ENCODE assay signal across 28 cellular contexts in genomic region chr6:139422105-139423036, GRCh38. TPM values are rescaled to one million over a fixed set of nuclear protein-coding genes. Genes with fewer than 3 reads are reported as not detected.
DNase-seq lines count a peak whose midpoint lies in the region; ATAC-seq, FAIRE-seq and TF ChIP-seq lines count a peak whose summit lies in the region.
"Had no signal": no experiment of that assay in that cellular context is flagged by ENCODE, and none has a peak within 500 bp of the region (broad histone marks: within the 10 kb centered on the region; RNA-seq: fewer than 3 reads in every experiment).

No MANE protein-coding gene starts in this region.

- no peak overlapping the region for H4K5ac ChIP-seq in H1 (ENCODE audit: insufficient read length, low read depth, low read length)

- no peak overlapping the region for H3K9ac ChIP-seq in H1 (replicated peaks in 1 of 4; ENCODE audit: extremely low read depth in 1 of 4, low read depth in 3 of 4, low read length in 3 of 4)

- H3K4me1 ChIP-seq in H1 (replicated peaks in 1 of 4; ENCODE audit: control insufficient read depth in 3 of 4, insufficient read depth in 4 of 4, low read length in 3 of 4) (peaks cover 0 to 3% (median 0%) of the 10 kb centered on the region in 4 experiments; a peak in 1 of 7 replicates), small intestine (ENCODE audit: control insufficient read depth in 2 of 2, insufficient read depth in 1 of 2, low read depth in 1 of 2, low read length in 1 of 2) (no peaks in the 10 kb centered on the region), hepatocyte (ENCODE audit: insufficient read depth) (no peaks in the 10 kb centered on the region)
- H3K4me1 ChIP-seq: tibial artery had no signal

- H2BK120ac ChIP-seq in H1 (replicated peaks; ENCODE audit: low read depth, low read length) = no peak overlapping the region

- POLR2A ChIA-PET in H1 (lab: Charles Lee; ENCODE audit: partially characterized antibody) = interaction anchor here (0.8 kb wide), 1 partner anchor 18 kb away, joined by 3 read pairs; no protein-coding TSS in a partner anchor

- H3K79me2 ChIP-seq in H1 (ENCODE audit: control insufficient read depth in 1 of 2, insufficient read depth in 2 of 2, low read length in 2 of 2) (no peaks in the 10 kb centered on the region), hepatocyte (no peaks in the 10 kb centered on the region)

- no peak overlapping the region; the same call in 1 of the 2 replicates for H2AK5ac ChIP-seq in H1 (ENCODE audit: low read depth, low read length)

- no peak overlapping the region for H3K23ac ChIP-seq in H1 (ENCODE audit: insufficient read length)

- TF ChIP-seq CTCF in H1 (IDR thresholded peaks at IDR 0.05; ENCODE audit: control extremely low read depth in 1 of 3, insufficient read depth in 1 of 3, low read depth in 1 of 3, low read length in 3 of 3) = no peak
- no peak for TF ChIP-seq CTCF in hepatocyte (IDR thresholded peaks at IDR 0.05; ENCODE audit: poor library complexity)

- no peaks in the 10 kb centered on the region for H3K9me2 ChIP-seq in hepatocyte (replicated peaks; ENCODE audit: insufficient read depth)

- DNase-seq in Kasumi-1 (lab: John Stamatoyannopoulos, UW) (peak; percentile 15 to 39), RPMI8226 (peak; percentile 16), H1 (ENCODE audit: low read depth in 1 of 2, low spot score in 2 of 2) (no peak), small intestine (peak; percentile 25), hepatocyte (ENCODE audit: low spot score) (no peak), erythroblast (lab: John Stamatoyannopoulos, UW) (no peak)
- DNase-seq: activated CD4-positive, alpha-beta T cell treated with anti-CD3 and anti-CD28 coated beads, Interleukin-2, amount 50 U/mL, for 4 hours; activated CD4-positive, CD25-positive, alpha-beta regulatory T cell; activated naive CD4-positive, alpha-beta T cell; activated T-cell treated with anti-CD3 and anti-CD28 coated beads, Interleukin-2, amount 50 U/mL, for 72 hours; C1 segment of cervical spinal cord; cerebellar nuclear complex; DMS79; GDM1; islet precursor cell; Karpas-422; natural killer cell; NCI-H1092 treated with DMSO at 0.1 percent for 48 hours; NCI-H187 treated with DMSO at 0.1 percent for 48 hours; NCI-H526; occipital lobe; retina; stimulated activated CD4-positive, alpha-beta T cell treated with anti-CD3 and anti-CD28 coated beads, Interleukin-2, amount 100 ng/mL, for 24 hours; tibial artery had no signal

- H3K14ac ChIP-seq in H1 (ENCODE audit: insufficient read length) = no peak overlapping the region

- H4K91ac ChIP-seq in H1 (replicated peaks; ENCODE audit: insufficient read length, low read length) = no peak overlapping the region

- TF ChIP-seq RAD21 in H1 (IDR thresholded peaks at IDR 0.05 in 1 of 2, conservative IDR thresholded peaks at IDR 0.05 in 1 of 2; ENCODE audit: low read depth in 2 of 2, low read length in 2 of 2) = no peak

- ATAC-seq in HG02973 (IDR thresholded peaks at IDR 0.05; ENCODE audit: unreplicated experiment) = no peak
- ATAC-seq: activated T-cell treated with anti-CD3 and anti-CD28 coated beads, Interleukin-2, amount 50 U/mL, for 72 hours; HCT116; natural killer cell had no signal

- H3K27me3 ChIP-seq in H1 (replicated peaks in 1 of 4; ENCODE audit: control insufficient read depth in 3 of 4, extremely low read depth in 1 of 4, insufficient read depth in 3 of 4, low read length in 3 of 4) = no peaks in the 10 kb centered on the region
- no peaks in the 10 kb centered on the region for H3K27me3 ChIP-seq in small intestine (ENCODE audit: control insufficient read depth in 2 of 2, insufficient read depth in 2 of 2, low read length in 2 of 2)
- H3K27me3 ChIP-seq in hepatocyte = no peaks in the 10 kb centered on the region
- H3K27me3 ChIP-seq: tibial artery had no signal

- H2AFZ ChIP-seq in H1 (ENCODE audit: low read length) (no peak overlapping the region), hepatocyte (no peak overlapping the region)

- H3K4me3 ChIP-seq in H1 (ENCODE audit: extremely low read depth in 1 of 4, insufficient read depth in 2 of 4, low read depth in 3 of 4, low read length in 4 of 4) (no peak overlapping the region), small intestine (ENCODE audit: low read depth in 1 of 2, low read length in 2 of 2) (no peak overlapping the region), hepatocyte (no peak overlapping the region)
- H3K4me3 ChIP-seq: SK-N-MC, skin epidermis, tibial artery had no signal

- no peak for TF ChIP-seq EP300 in H1 (IDR thresholded peaks at IDR 0.05; ENCODE audit: borderline replicate concordance in 1 of 2, low read depth in 2 of 2, low read length in 2 of 2)

- H4K8ac ChIP-seq in H1 (ENCODE audit: extremely low read depth, insufficient read depth, low read length) = no peak overlapping the region

- H3K27ac ChIP-seq in H1 (ENCODE audit: low read depth, low read length) = no peak overlapping the region
- H3K27ac ChIP-seq in small intestine (ENCODE audit: low read depth in 1 of 2, low read length in 1 of 2) = no peak overlapping the region
- H3K27ac ChIP-seq in hepatocyte = no peak overlapping the region
- H3K27ac ChIP-seq: SK-N-MC, skin epidermis, tibial artery had no signal

- H4K20me1 ChIP-seq in H1 (replicated peaks in 1 of 2; ENCODE audit: control insufficient read depth in 1 of 2, insufficient read depth in 2 of 2, low read length in 2 of 2) = no peaks in the 10 kb centered on the region
- no peaks in the 10 kb centered on the region for H4K20me1 ChIP-seq in hepatocyte (ENCODE audit: insufficient read depth, poor library complexity, severe bottlenecking)

- TF ChIP-seq POLR2A in H1 (IDR thresholded peaks at IDR 0.05; ENCODE audit: control extremely low read depth in 1 of 2, low read depth in 2 of 2, low read length in 2 of 2) = no peak
- TF ChIP-seq POLR2A in erythroblast (IDR thresholded peaks at IDR 0.05; ENCODE audit: low read length) = no peak

- no peaks in the 10 kb centered on the region for H3K79me1 ChIP-seq in H1 (ENCODE audit: low read depth, low read length)

- H3K18ac ChIP-seq in H1 (ENCODE audit: extremely low read depth, low read length) = no peak overlapping the region

- CTCF ChIA-PET in H1 (lab: Charles Lee; ENCODE audit: partially characterized antibody) = interaction anchor here (0.6 to 0.7 kb wide), 3 partner anchors 16 to 209 kb away, joined by 3 read pairs; no protein-coding TSS in a partner anchor

- H2BK20ac ChIP-seq in H1 (ENCODE audit: low read length) = no peak overlapping the region

- H3K4me2 ChIP-seq in H1 (ENCODE audit: insufficient read depth in 1 of 2, low read depth in 2 of 2, low read length in 2 of 2) (no peak overlapping the region), hepatocyte (no peak overlapping the region)

- no peak overlapping the region for H3K4ac ChIP-seq in H1 (replicated peaks; ENCODE audit: insufficient read length, low read depth, low read length)

- peak overlapping the region; percentile 53; the same call in 1 of the 2 replicates for H2BK12ac ChIP-seq in H1 (ENCODE audit: low read depth, low read length)

- FAIRE-seq in H1 (lab: Jason Lieb, UNC) (no peak), small intestine (lab: Jason Lieb, UNC) (no peak)

- H3K36me3 ChIP-seq in H1 (ENCODE audit: control insufficient read depth in 2 of 4, insufficient read depth in 4 of 4, low read length in 3 of 4) (no peaks in the 10 kb centered on the region), small intestine (ENCODE audit: control insufficient read depth in 2 of 2, insufficient read depth in 2 of 2, low read length in 2 of 2) (no peaks in the 10 kb centered on the region), hepatocyte (replicated peaks; ENCODE audit: insufficient read depth, low read depth) (no peaks in the 10 kb centered on the region)
- H3K36me3 ChIP-seq: tibial artery had no signal

- H3K23me2 ChIP-seq in H1 (ENCODE audit: low read depth, low read length) = no peaks in the 10 kb centered on the region

- WGBS in H1 (ENCODE audit: extremely low coverage in 1 of 2, insufficient coverage in 1 of 2, insufficient read length in 1 of 2, insufficient replicate concordance in 2 of 2, low coverage in 1 of 2, low lambda C conversion rate in 2 of 2, missing lambda C conversion rate in 1 of 2), 2 experiments = 95% methylated on average over 9 of the region's 9 CpGs; no CpG with 5 or more reads in 1 of the 2 experiments
- WGBS in small intestine, 3 donors = 66 to 80% (median 73%) methylated on average over 9 of the region's 9 CpGs
- WGBS in hepatocyte (ENCODE audit: low lambda C conversion rate, missing lambda C conversion rate) = 85% methylated on average over 9 of the region's 9 CpGs

- H3K56ac ChIP-seq in H1 (replicated peaks; ENCODE audit: insufficient read length, low read depth, low read length) = no peak overlapping the region

- no peak overlapping the region for H2BK5ac ChIP-seq in H1 (ENCODE audit: low read depth, low read length)

- no peak overlapping the region for H2BK15ac ChIP-seq in H1 (ENCODE audit: low read length)

- H3K9me3 ChIP-seq in H1 (ENCODE audit: insufficient read depth in 2 of 2, low read depth in 1 of 2, low read length in 1 of 2) (no peaks in the 10 kb centered on the region), small intestine (ENCODE audit: control insufficient read depth, low read depth) (no peaks in the 10 kb centered on the region), hepatocyte (ENCODE audit: low read depth) (no peaks in the 10 kb centered on the region)
- H3K9me3 ChIP-seq: tibial artery had no signal

TF ChIP-seq in H1, 55 proteins besides CTCF, POLR2A, EP300 and RAD21 (continues in another document):
- TF ChIP-seq CTBP2 (IDR thresholded peaks at IDR 0.05; ENCODE audit: borderline replicate concordance, insufficient read depth, insufficient read length, low read length) (no peak), USF2 (IDR thresholded peaks at IDR 0.05; ENCODE audit: low read length) (no peak), SP1 (IDR thresholded peaks at IDR 0.05; ENCODE audit: low read depth, low read length) (no peak)

RNA-seq across cellular contexts. Expression of gene CITED2, which starts 47.9 kb away (rescaled TPM):
- total RNA-seq in H1 (2021; fragmentation: NEBNext Ultra II Directional; extraction: Animal tissue kit (Norgen Biotek cat#: 25700)) = 89.1 and 97.1 TPM in 2 replicates
- 115 and 179 TPM in 2 replicates for polyA plus RNA-seq in H1 (2011; rRNA removed)
- 71.8 TPM for polyA plus RNA-seq in H1 (2011; cell fraction: cytosol; rRNA removed)
- 95.8 TPM for polyA plus RNA-seq in H1 (2011; cell fraction: nucleus; rRNA removed)
- polyA plus RNA-seq in H1 (2012, experiment 1 of 2) = 48.9 to 68.3 TPM (median 60.3 TPM) in 4 replicates
- 39.7 TPM for polyA plus RNA-seq in H1 (2012, experiment 2 of 2)
- 42.8 TPM for polyA plus RNA-seq in H1 (2013, experiment 1 of 2)
- 45.1 TPM for polyA plus RNA-seq in H1 (2013, experiment 2 of 2)
- 24.7 and 27.3 TPM in 2 replicates for polyA minus RNA-seq in H1 (2011; rRNA and poly(A)+ RNA removed)
- 83.5 TPM for polyA minus RNA-seq in H1 (2011; cell fraction: cytosol; rRNA and poly(A)+ RNA removed)
- polyA minus RNA-seq in H1 (2011; cell fraction: nucleus; rRNA and poly(A)+ RNA removed) = 66.4 TPM
- 10 to 100 TPM; 21.1 to 39.5 (median 23.5) TPM for polyA plus RNA-seq in small intestine
- 262 and 292 TPM in 2 replicates for total RNA-seq in hepatocyte
- polyA plus RNA-seq in hepatocyte = 78.5 and 97.6 TPM in 2 replicates

Comparison
In these comparisons a context has a peak if more than half of its experiments do, and no peak if none do; other contexts are left out.
1. DNase-seq: peak in Kasumi-1 (2 of 2), RPMI8226 (single experiment) and small intestine (single experiment); none in H1 (0 of 2), hepatocyte (single experiment) and erythroblast (0 of 2).